8 cellular contexts compared by ENCODE assay signal in genomic region chr5:140346348-140347221, GRCh38. TPM values are rescaled to one million over a fixed set of nuclear protein-coding genes. Genes with fewer than 3 reads are reported as not detected.
DNase-seq lines count a peak whose midpoint lies in the region; ATAC-seq, FAIRE-seq and TF ChIP-seq lines count a peak whose summit lies in the region.

A gene with protein sequence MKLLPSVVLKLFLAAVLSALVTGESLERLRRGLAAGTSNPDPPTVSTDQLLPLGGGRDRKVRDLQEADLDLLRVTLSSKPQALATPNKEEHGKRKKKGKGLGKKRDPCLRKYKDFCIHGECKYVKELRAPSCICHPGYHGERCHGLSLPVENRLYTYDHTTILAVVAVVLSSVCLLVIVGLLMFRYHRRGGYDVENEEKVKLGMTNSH (minus strand): TSS chr5:140346603. CDS start chr5:140346328, 275 bp downstream.

- H3K36me3 Mint-ChIP-seq in nephron progenitor cell (ENCODE audit: low read depth) = no peaks in the 10 kb centered on the region

- TF ChIP-seq POLR2A in tibial nerve (IDR thresholded peaks at IDR 0.05) = peak; percentile 80 to 94

- H3K27ac Mint-ChIP-seq in nephron progenitor cell = no peak within 1 kb of the TSS

- H3K4me3 Mint-ChIP-seq in nephron progenitor cell = peak within 1 kb of the TSS; percentile 81

- H3K4me1 ChIP-seq in foreskin keratinocyte (peaks cover 27% of the 10 kb centered on the region), tibial nerve (peaks cover 0 to 59% (median 22%) of the 10 kb centered on the region in 4 donors)

- 1% methylated on average over 26 to 30 of the region's 72 CpGs for WGBS in tibial nerve, 2 donors

- peak within 1 kb of the TSS; percentile 66 to 84 (median 74) for H3K4me3 ChIP-seq in tibial nerve

- peaks cover 75% of the 10 kb centered on the region for H3K27me3 Mint-ChIP-seq in nephron progenitor cell (ENCODE audit: low read depth, poor library complexity)

- peak in 1 of 2 donors; percentile 97 for TF ChIP-seq EP300 in tibial nerve (IDR thresholded peaks at IDR 0.05)

- no peaks in the 10 kb centered on the region for H3K9me3 ChIP-seq in tibial nerve

- peaks cover 20% of the 10 kb centered on the region for H3K4me1 Mint-ChIP-seq in nephron progenitor cell

- ATAC-seq in GM21390 (IDR thresholded peaks at IDR 0.05; ENCODE audit: unreplicated experiment) = peak; percentile 71
- ATAC-seq in foreskin keratinocyte = peak; percentile 42

- no peaks in the 10 kb centered on the region for H3K36me3 ChIP-seq in tibial nerve

- H3K27me3 ChIP-seq in foreskin keratinocyte = no peaks in the 10 kb centered on the region
- no peaks in the 10 kb centered on the region for H3K27me3 ChIP-seq in tibial nerve

- FAIRE-seq in HTR-8/SVneo (lab: Jason Lieb, UNC) = peak; percentile 81

- no peaks in the 10 kb centered on the region for H3K9me3 Mint-ChIP-seq in nephron progenitor cell

- DNase-seq in DMS 273 treated with DMSO at 0.1 percent for 48 hours (lab: John Stamatoyannopoulos, UW) = peak; percentile 37
- DNase-seq in HTR-8/SVneo (ENCODE audit: insufficient read length, low spot score) = peak; percentile 84
- peak; percentile 60 for DNase-seq in RPMI7951 (ENCODE audit: low read depth)
- DNase-seq in activated naive CD4-positive, alpha-beta T cell treated with Interleukin-2 at 50 U/mL for 16 hours = peak; percentile 53
- peak in 1 of 2 donors; percentile 67 for DNase-seq in foreskin keratinocyte
- DNase-seq in nephron progenitor cell = peak; percentile 92
- DNase-seq in tibial nerve (ENCODE audit: low spot score in 2 of 2) = peak; percentile 65 to 72

- peak within 1 kb of the TSS; percentile 73 for H3K27ac ChIP-seq in foreskin keratinocyte
- peak within 1 kb of the TSS; percentile 73 to 94 (median 84) for H3K27ac ChIP-seq in tibial nerve

- TF ChIP-seq CTCF in foreskin keratinocyte (conservative IDR thresholded peaks at IDR 0.05) (peak; percentile 61), nephron progenitor cell (IDR thresholded peaks at IDR 0.05) (peak; percentile 43), tibial nerve (IDR thresholded peaks at IDR 0.05) (peak; percentile 33 to 71 (median 42))

RNA-seq across cellular contexts. Expression of the gene that starts here (rescaled TPM):
- total RNA-seq in RPMI7951 (2014; rRNA removed; shearing (Covaris generic)) = 3.5 and 3.9 TPM in 2 replicates
- total RNA-seq in foreskin keratinocyte (12.1 and 15.0 TPM in 2 replicates), tibial nerve (10 to 100 TPM; 27.1 to 30.9 (median 27.8) TPM)
- polyA plus RNA-seq in foreskin keratinocyte = 8.4 and 10.2 TPM in 2 replicates
